Comparison of ENCODE assay signal across 30 cellular contexts in the genomic region with DNA sequence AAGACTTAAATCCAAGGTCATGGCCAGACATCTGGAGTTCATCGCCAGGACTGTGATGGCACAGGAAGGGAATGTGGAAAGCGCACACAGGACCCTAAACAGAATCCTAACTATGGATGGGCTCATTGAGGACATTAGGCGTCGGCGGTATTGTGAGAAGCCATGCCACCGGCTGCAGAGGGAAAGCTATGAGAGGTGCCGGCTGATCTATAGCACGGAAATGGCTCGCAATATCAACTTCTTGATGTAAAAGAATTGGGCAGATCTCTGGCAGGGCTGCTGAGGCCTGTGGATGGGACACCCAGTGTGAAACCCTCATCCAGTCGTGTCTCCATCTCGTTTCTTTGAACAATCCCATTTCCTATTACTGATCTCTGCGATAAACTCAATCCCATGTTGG.
"Had no signal": no experiment of that assay in that cellular context is flagged by ENCODE, and none has a peak within 500 bp of the region (broad histone marks: within the 10 kb centered on the region; RNA-seq: fewer than 3 reads in every experiment).

No MANE protein-coding gene starts in this region.

- H3K36me3 ChIP-seq: ascending aorta, breast epithelium, cardiac muscle cell, esophagus muscularis mucosa, gastrocnemius medialis, WERI-Rb-1 had no signal

- H3K4me3 ChIP-seq: ascending aorta, breast epithelium, cardiac muscle cell, coronary artery, esophagus muscularis mucosa, gastrocnemius medialis had no signal

- H3K36me3 Mint-ChIP-seq: activated naive CD4-positive, alpha-beta T cell treated with anti-CD3 and anti-CD28 coated beads, Interleukin-2, amount 10 ng/mL, durations not matched to agents 7 days and 5 days; activated naive CD8-positive, alpha-beta T cell treated with anti-CD3 and anti-CD28 coated beads, Interleukin-2, amount 10 ng/mL, durations not matched to agents 7 days and 5 days; brain had no signal

- H3K27ac ChIP-seq: ascending aorta, breast epithelium, cardiac muscle cell, coronary artery, esophagus muscularis mucosa, foreskin keratinocyte, gastrocnemius medialis, WERI-Rb-1 had no signal

- H3K27ac Mint-ChIP-seq: activated B cell treated with CpG ODN at 0.5 μM for 24 hours; activated CD8-positive, alpha-beta T cell treated with anti-CD3 and anti-CD28 coated beads for 36 hours; activated naive CD4-positive, alpha-beta T cell treated with anti-CD3 and anti-CD28 coated beads, Interleukin-2, amount 10 ng/mL, durations not matched to agents 7 days and 5 days; activated naive CD4-positive, alpha-beta T cell treated with anti-CD3 and anti-CD28 coated beads, Interleukin-2, amount 50 U/mL, for 72 hours; activated naive CD8-positive, alpha-beta T cell treated with anti-CD3 and anti-CD28 coated beads, Interleukin-2, amount 10 ng/mL, durations not matched to agents 7 days and 5 days; activated T-helper 17 cell treated with anti-CD3 and anti-CD28 coated beads, Interleukin-2, amount 50 U/mL, for 72 hours; brain; effector memory CD8-positive, alpha-beta T cell; T-helper 17 cell; T-helper 2 cell treated with Interferon-gamma antibody and Interleukin-4, amounts not matched to agents 5 μg/mL and 100 μg/mL, for 36 hours had no signal

- H3K9me3 Mint-ChIP-seq: activated B cell treated with CpG ODN at 0.5 μM for 24 hours; activated CD8-positive, alpha-beta T cell treated with anti-CD3 and anti-CD28 coated beads for 36 hours; activated naive CD4-positive, alpha-beta T cell treated with anti-CD3 and anti-CD28 coated beads, Interleukin-2, amount 10 ng/mL, durations not matched to agents 7 days and 5 days; activated naive CD4-positive, alpha-beta T cell treated with anti-CD3 and anti-CD28 coated beads, Interleukin-2, amount 50 U/mL, for 72 hours; activated naive CD8-positive, alpha-beta T cell treated with anti-CD3 and anti-CD28 coated beads, Interleukin-2, amount 10 ng/mL, durations not matched to agents 7 days and 5 days; activated T-cell treated with anti-CD3 and anti-CD28 coated beads, Interleukin-2, amount 50 U/mL, for 4 hours; activated T-helper 17 cell treated with anti-CD3 and anti-CD28 coated beads, Interleukin-2, amount 50 U/mL, for 72 hours; central memory CD8-positive, alpha-beta T cell; effector memory CD8-positive, alpha-beta T cell; T-helper 2 cell treated with Interferon-gamma antibody and Interleukin-4, amounts not matched to agents 5 μg/mL and 100 μg/mL, for 36 hours had no signal

- H3K9me3 ChIP-seq: ascending aorta, breast epithelium, esophagus muscularis mucosa, gastrocnemius medialis had no signal

- H3K4me1 Mint-ChIP-seq: activated B cell treated with CpG ODN at 0.5 μM for 24 hours; activated naive CD4-positive, alpha-beta T cell treated with anti-CD3 and anti-CD28 coated beads, Interleukin-2, amount 10 ng/mL, durations not matched to agents 7 days and 5 days; activated naive CD8-positive, alpha-beta T cell treated with anti-CD3 and anti-CD28 coated beads, Interleukin-2, amount 10 ng/mL, durations not matched to agents 7 days and 5 days; activated T-helper 17 cell treated with anti-CD3 and anti-CD28 coated beads, Interleukin-2, amount 50 U/mL, for 72 hours; central memory CD8-positive, alpha-beta T cell; T-helper 17 cell had no signal

- H3K27me3 Mint-ChIP-seq: brain had no signal

- H3K27me3 ChIP-seq: ascending aorta, breast epithelium, cardiac muscle cell, esophagus muscularis mucosa, gastrocnemius medialis had no signal

- H3K4me1 ChIP-seq: ascending aorta, foreskin keratinocyte had no signal

- DNase-seq: activated B cell treated with CpG ODN at 0.5 μM for 24 hours; activated CD4-positive, alpha-beta T cell treated with anti-CD3 and anti-CD28 coated beads for 48 hours; activated CD4-positive, alpha-beta T cell treated with anti-CD3 and anti-CD28 coated beads, Interleukin-2, amount 50 U/mL, for 1 hour; activated CD4-positive, alpha-beta T cell treated with anti-CD3 and anti-CD28 coated beads, Interleukin-2, amount 50 U/mL, for 48 hours; activated CD8-positive, alpha-beta memory T cell treated with anti-CD3 and anti-CD28 coated beads for 24 hours; activated CD8-positive, alpha-beta T cell treated with anti-CD3 and anti-CD28 coated beads for 36 hours; activated effector memory CD4-positive, alpha-beta T cell treated with anti-CD3 and anti-CD28 coated beads, Interleukin-2, amount 50 U/mL, for 16 hours; activated naive CD4-positive, alpha-beta T cell treated with anti-CD3 and anti-CD28 coated beads, Interleukin-2, amount 10 ng/mL, durations not matched to agents 7 days and 5 days; activated naive CD8-positive, alpha-beta T cell treated with anti-CD3 and anti-CD28 coated beads, Interleukin-2, amount 10 ng/mL, durations not matched to agents 7 days and 5 days; activated T-cell treated with anti-CD3 and anti-CD28 coated beads, Interleukin-2, amount 50 U/mL, for 4 hours; dermis blood vessel endothelial cell; effector CD4-positive, alpha-beta T cell; effector memory CD8-positive, alpha-beta T cell; erythroblast; foreskin keratinocyte; gastrocnemius medialis; T-helper 1 cell; T-helper 17 cell; T1000; WERI-Rb-1 had no signal

- H3K4me3 Mint-ChIP-seq: activated B cell treated with CpG ODN at 0.5 μM for 24 hours; activated CD8-positive, alpha-beta T cell treated with anti-CD3 and anti-CD28 coated beads for 36 hours; activated naive CD4-positive, alpha-beta T cell treated with anti-CD3 and anti-CD28 coated beads, Interleukin-2, amount 10 ng/mL, durations not matched to agents 7 days and 5 days; activated naive CD8-positive, alpha-beta T cell treated with anti-CD3 and anti-CD28 coated beads, Interleukin-2, amount 10 ng/mL, durations not matched to agents 7 days and 5 days; activated T-cell treated with anti-CD3 and anti-CD28 coated beads, Interleukin-2, amount 50 U/mL, for 4 hours; activated T-helper 17 cell treated with anti-CD3 and anti-CD28 coated beads, Interleukin-2, amount 50 U/mL, for 72 hours; central memory CD8-positive, alpha-beta T cell; effector memory CD8-positive, alpha-beta T cell; T-helper 17 cell; T-helper 2 cell treated with Interferon-gamma antibody and Interleukin-4, amounts not matched to agents 5 μg/mL and 100 μg/mL, for 36 hours had no signal
